Comparison of ENCODE assay signal across 11 cellular contexts in the genomic region with DNA sequence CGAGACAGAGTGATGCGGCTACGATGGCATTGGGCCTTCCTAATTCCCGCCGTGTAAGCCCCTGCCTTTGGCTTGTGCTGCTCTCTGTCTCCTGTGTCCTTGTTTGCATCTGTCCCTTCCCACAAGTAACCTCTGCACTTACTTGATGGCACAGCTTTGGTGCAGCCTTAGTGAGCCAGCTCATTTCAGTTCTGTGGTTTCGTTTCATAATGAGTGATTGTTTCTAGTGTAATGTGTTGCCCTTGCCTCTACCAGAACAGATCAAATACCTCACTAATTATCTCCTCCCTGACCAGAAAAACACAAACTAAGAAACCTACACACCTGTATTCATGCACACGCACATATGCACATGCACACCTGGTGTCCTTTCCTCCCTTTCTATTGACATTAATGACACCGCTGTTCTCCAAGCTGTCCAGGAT. TPM values are rescaled to one million over a fixed set of nuclear protein-coding genes. Genes with fewer than 3 reads are reported as not detected.
DNase-seq lines count a peak whose midpoint lies in the region; ATAC-seq and TF ChIP-seq lines count a peak whose summit lies in the region.
"Had no signal": no experiment of that assay in that cellular context is flagged by ENCODE, and none has a peak within 500 bp of the region (broad histone marks: within the 10 kb centered on the region; RNA-seq: fewer than 3 reads in every experiment).

No MANE protein-coding gene starts in this region.

- TF ChIP-seq POLR2A in upper lobe of left lung (IDR thresholded peaks at IDR 0.05) = no peak

- no peak overlapping the region for H3K27ac Mint-ChIP-seq in activated CD8-positive, alpha-beta T cell treated with anti-CD3 and anti-CD28 coated beads for 36 hours
- no peak overlapping the region for H3K27ac Mint-ChIP-seq in chondrocyte (ENCODE audit: unreplicated experiment)
- H3K27ac Mint-ChIP-seq: natural killer cell treated with Interleukin-12 subunit alpha and Interleukin-12 subunit beta and Interleukin-15 and Interleukin-18, amount 100 ng/mL, for 72 hours had no signal

- no peaks in the 10 kb centered on the region for H3K9me3 Mint-ChIP-seq in activated CD8-positive, alpha-beta T cell treated with anti-CD3 and anti-CD28 coated beads for 36 hours
- no peaks in the 10 kb centered on the region for H3K9me3 Mint-ChIP-seq in chondrocyte (ENCODE audit: low read depth)
- H3K9me3 Mint-ChIP-seq: natural killer cell treated with Interleukin-12 subunit alpha and Interleukin-12 subunit beta and Interleukin-15 and Interleukin-18, amount 100 ng/mL, for 72 hours had no signal

- intact Hi-C loops in activated CD8-positive, alpha-beta T cell treated with anti-CD3 and anti-CD28 coated beads for 36 hours (cut with micrococcal nuclease) = no loop called here

- no peak overlapping the region for H3K27ac ChIP-seq in upper lobe of left lung
- H3K27ac ChIP-seq: GM23248 had no signal

- peaks cover 16% of the 10 kb centered on the region for H3K4me1 Mint-ChIP-seq in activated CD8-positive, alpha-beta T cell treated with anti-CD3 and anti-CD28 coated beads for 36 hours (ENCODE audit: low read depth)
- H3K4me1 Mint-ChIP-seq in chondrocyte (ENCODE audit: low read depth) = peaks cover 6% of the 10 kb centered on the region

- no peaks in the 10 kb centered on the region for H3K27me3 Mint-ChIP-seq in activated CD8-positive, alpha-beta T cell treated with anti-CD3 and anti-CD28 coated beads for 36 hours
- H3K27me3 Mint-ChIP-seq in chondrocyte (ENCODE audit: low read depth) = peaks cover 2% of the 10 kb centered on the region

- peak; percentile 66 for ATAC-seq in HG03095 (IDR thresholded peaks at IDR 0.05; ENCODE audit: unreplicated experiment)
- ATAC-seq in activated CD8-positive, alpha-beta T cell treated with anti-CD3 and anti-CD28 coated beads for 36 hours = peak; percentile 79
- ATAC-seq in upper lobe of left lung (ENCODE audit: low FRiP score in 2 of 2) = no peak

- DNase-seq in GM13977 (ENCODE audit: low spot score) (peak; percentile 47), GM19238 (ENCODE audit: insufficient read length, low spot score) (peak; percentile 13), Ammon's horn (ENCODE audit: low spot score) (no peak), chondrocyte (ENCODE audit: low spot score) (no peak), upper lobe of left lung (no peak), GDM1 (lab: John Stamatoyannopoulos, UW) (no peak)
- DNase-seq in activated CD8-positive, alpha-beta T cell treated with anti-CD3 and anti-CD28 coated beads for 36 hours = peak; percentile 24
- DNase-seq: DMS 273 treated with DMSO at 0.1 percent for 48 hours, GM23248 had no signal

- no peak for TF ChIP-seq CTCF in GM13977 (IDR thresholded peaks at IDR 0.05; ENCODE audit: extremely low read depth, insufficient read depth, missing control alignments)
- TF ChIP-seq CTCF in activated CD8-positive, alpha-beta T cell treated with anti-CD3 and anti-CD28 coated beads for 36 hours (IDR thresholded peaks at IDR 0.05) = no peak
- no peak for TF ChIP-seq CTCF in chondrocyte (IDR thresholded peaks at IDR 0.05)
- no peak for TF ChIP-seq CTCF in upper lobe of left lung (IDR thresholded peaks at IDR 0.05)

- H3K9me3 ChIP-seq in upper lobe of left lung = no peaks in the 10 kb centered on the region

- POLR2A ChIA-PET in activated CD8-positive, alpha-beta T cell treated with anti-CD3 and anti-CD28 coated beads for 36 hours (lab: Charles Lee) = interaction anchor here (1.2 to 1.6 kb wide), 2 partner anchors 25 to 89 kb away, joined by 3 read pairs; no protein-coding TSS in a partner anchor

- no peak overlapping the region for H3K4me3 ChIP-seq in upper lobe of left lung
- H3K4me3 ChIP-seq: GM23248 had no signal

- in situ Hi-C loops in GM13977 (cut with MboI; ENCODE audit: low pct_unique_long_range_greater_than_20kb, low sequenced_read_pairs, unreplicated experiment) = no loop called here

- CTCF ChIA-PET in activated CD8-positive, alpha-beta T cell treated with anti-CD3 and anti-CD28 coated beads for 36 hours (lab: Charles Lee) = interaction anchor here (0.8 to 1.0 kb wide), 2 partner anchors 11 to 20 kb away, joined by 3 to 4 read pairs; no protein-coding TSS in a partner anchor

- no peak overlapping the region for H3K4me3 Mint-ChIP-seq in activated CD8-positive, alpha-beta T cell treated with anti-CD3 and anti-CD28 coated beads for 36 hours
- H3K4me3 Mint-ChIP-seq in chondrocyte (ENCODE audit: unreplicated experiment) = no peak overlapping the region
- H3K4me3 Mint-ChIP-seq: natural killer cell treated with Interleukin-12 subunit alpha and Interleukin-12 subunit beta and Interleukin-15 and Interleukin-18, amount 100 ng/mL, for 72 hours had no signal

- no peak for TF ChIP-seq EP300 in upper lobe of left lung (IDR thresholded peaks at IDR 0.05)

- H3K27me3 ChIP-seq in upper lobe of left lung = no peaks in the 10 kb centered on the region

- no peaks in the 10 kb centered on the region for H3K36me3 ChIP-seq in upper lobe of left lung

- peaks cover 0 to 14% (median 10%) of the 10 kb centered on the region in 4 donors for H3K4me1 ChIP-seq in upper lobe of left lung

- peaks cover 7% of the 10 kb centered on the region for H3K36me3 Mint-ChIP-seq in activated CD8-positive, alpha-beta T cell treated with anti-CD3 and anti-CD28 coated beads for 36 hours (ENCODE audit: low read depth)
- H3K36me3 Mint-ChIP-seq in chondrocyte (ENCODE audit: low read depth) = no peaks in the 10 kb centered on the region
- H3K36me3 Mint-ChIP-seq: natural killer cell treated with Interleukin-12 subunit alpha and Interleukin-12 subunit beta and Interleukin-15 and Interleukin-18, amount 100 ng/mL, for 72 hours had no signal

- WGBS in upper lobe of left lung, 2 donors = 84 to 86% methylated on average over 8 of the region's 8 CpGs

RNA-seq across cellular contexts. Expression of a gene that starts 58.8 kb away (rescaled TPM):
- total RNA-seq in activated CD8-positive, alpha-beta T cell treated with anti-CD3 and anti-CD28 coated beads for 36 hours = 10 to 100 TPM; 26.3 to 26.7 TPM
- 2.0 to 3.6 TPM (median 2.4 TPM) in 3 replicates for total RNA-seq in chondrocyte
- 10 to 100 TPM; 16.0 to 25.2 (median 21.6) TPM for total RNA-seq in upper lobe of left lung

Comparison
In these comparisons a context has a peak if more than half of its experiments do, and no peak if none do; other contexts are left out.
1. DNase-seq: peak in GM13977 (single experiment), GM19238 (single experiment) and activated CD8-positive, alpha-beta T cell treated with anti-CD3 and anti-CD28 coated beads for 36 hours (single experiment); none in Ammon's horn (single experiment), chondrocyte (single experiment), upper lobe of left lung (0 of 2) and GDM1 (single experiment).
2. ATAC-seq: peak in HG03095 (single experiment) and activated CD8-positive, alpha-beta T cell treated with anti-CD3 and anti-CD28 coated beads for 36 hours (single experiment); none in upper lobe of left lung (0 of 2).